In genomic region chr2:196925768-196926561, GRCh38 we compare ENCODE assay signal across 8 cellular contexts. TPM values are rescaled to one million over a fixed set of nuclear protein-coding genes. Genes with fewer than 3 reads are reported as not detected.
DNase-seq lines count a peak whose midpoint lies in the region; ATAC-seq and TF ChIP-seq lines count a peak whose summit lies in the region.

No MANE protein-coding gene starts in this region.

- no peak for TF ChIP-seq POLR2A in breast epithelium (IDR thresholded peaks at IDR 0.05)

- TF ChIP-seq CTCF in breast epithelium (IDR thresholded peaks at IDR 0.05) (no peak), smooth muscle cell (IDR thresholded peaks at IDR 0.05; ENCODE audit: borderline replicate concordance, insufficient read depth, poor library complexity, severe bottlenecking) (no peak)

- H3K27ac ChIP-seq in HUES6 (ENCODE audit: low read depth, low read length) (peak overlapping the region; percentile 17; the same call in 1 of the 2 replicates), breast epithelium (peak overlapping the region; percentile 89), smooth muscle cell (ENCODE audit: low read depth) (peak overlapping the region; percentile 80)

- H3K4me3 ChIP-seq in HUES6 (ENCODE audit: low read depth, low read length), result peak overlapping the region; percentile 93
- peak overlapping the region; percentile 76 to 81 (median 80) for H3K4me3 ChIP-seq in breast epithelium
- H3K4me3 ChIP-seq in smooth muscle cell, result peak overlapping the region; percentile 78

- peak overlapping the region; percentile 94 for H3K4me2 ChIP-seq in smooth muscle cell

- H3K27me3 ChIP-seq in HUES6 (ENCODE audit: control insufficient read depth, insufficient read depth, low read length) (peaks cover 16% of the 10 kb centered on the region), breast epithelium (no peaks in the 10 kb centered on the region), smooth muscle cell (ENCODE audit: low read depth) (no peaks in the 10 kb centered on the region)

- 2% methylated on average over 28 of the region's 37 CpGs for WGBS in smooth muscle cell (ENCODE audit: low lambda C conversion rate)

- peaks cover 30% of the 10 kb centered on the region for H4K20me1 ChIP-seq in smooth muscle cell (ENCODE audit: low read depth)

- no peaks in the 10 kb centered on the region for H3K36me3 ChIP-seq in HUES6 (ENCODE audit: control insufficient read depth, insufficient read depth, low read length)
- H3K36me3 ChIP-seq in breast epithelium, result no peaks in the 10 kb centered on the region
- no peaks in the 10 kb centered on the region for H3K36me3 ChIP-seq in smooth muscle cell (ENCODE audit: low read depth)

- DNase-seq in EH (ENCODE audit: low read depth) (peak; percentile 46), SK-N-DZ (ENCODE audit: low spot score) (peak; percentile 56), breast epithelium (ENCODE audit: low spot score in 2 of 2) (no peak), inferior parietal cortex (ENCODE audit: extremely low spot score) (peak; percentile 65), smooth muscle cell (lab: John Stamatoyannopoulos, UW; ENCODE audit: unreplicated experiment) (peak; percentile 36), epidermal melanocyte (ENCODE audit: insufficient read length, low spot score) (no peak)

- peak overlapping the region; percentile 93 for H2AFZ ChIP-seq in smooth muscle cell (ENCODE audit: low read depth)

- H3K9me3 ChIP-seq in HUES6 (ENCODE audit: control insufficient read depth, insufficient read depth, low read depth, low read length) (no peaks in the 10 kb centered on the region), breast epithelium (no peaks in the 10 kb centered on the region), smooth muscle cell (replicated peaks; ENCODE audit: low read depth) (no peaks in the 10 kb centered on the region)

- H3K4me1 ChIP-seq in HUES6 (ENCODE audit: control insufficient read depth, insufficient read depth, low read length) (peaks cover 9% of the 10 kb centered on the region), breast epithelium (no peaks in the 10 kb centered on the region), smooth muscle cell (ENCODE audit: low read depth) (peaks cover 32% of the 10 kb centered on the region)

- peaks cover 5% of the 10 kb centered on the region for H3F3A ChIP-seq in smooth muscle cell (ENCODE audit: low read depth)

- peak; percentile 42 for ATAC-seq in GM21528 (IDR thresholded peaks at IDR 0.05; ENCODE audit: low FRiP score, unreplicated experiment)

- intact Hi-C loops in breast epithelium (cut with DNase I; ENCODE audit: low total_unique reads), result no loop called here

- H3K9ac ChIP-seq in HUES6 (ENCODE audit: low read length) (peak overlapping the region; percentile 76), smooth muscle cell (ENCODE audit: low read depth) (peak overlapping the region; percentile 83)

- peaks cover 53% of the 10 kb centered on the region for H3K79me2 ChIP-seq in smooth muscle cell (ENCODE audit: low read depth)

RNA-seq across cellular contexts. Expression of gene PGAP1, which starts 0.5 kb away (rescaled TPM):
- 16.2 and 17.3 TPM in 2 replicates for polyA plus RNA-seq in SK-N-DZ (2014; cell fraction: cytosol; rRNA removed)
- 19.3 and 23.9 TPM in 2 replicates for polyA plus RNA-seq in SK-N-DZ (2014; cell fraction: nucleus; rRNA removed)
- total RNA-seq in breast epithelium (10 to 100 TPM in 2 of 3 donors, 1 to 10 TPM in 1; 7.2 to 27.1 (median 16.1) TPM), smooth muscle cell (13.2 and 30.5 TPM in 2 replicates)
- 1.8 and 4.3 TPM in 2 replicates for polyA plus RNA-seq in smooth muscle cell

Comparison
In these comparisons a context has a peak if more than half of its experiments do, and no peak if none do; other contexts are left out.
1. DNase-seq: peak in EH (single experiment), SK-N-DZ (single experiment), inferior parietal cortex (single experiment) and smooth muscle cell (single experiment); none in breast epithelium (0 of 2) and epidermal melanocyte (single experiment).
2. H3K27ac ChIP-seq: peak in every context shown above with its lines; median percentile 89 in breast epithelium; 80 in smooth muscle cell; 17 in HUES6.
3. Peak in every context shown above with its lines, with median percentiles within 50 percentile points of each other: H3K4me3 ChIP-seq.